In genomic region chr10:64458341-64458740, GRCh38 we compare ENCODE assay signal across 30 cellular contexts.
"Had no signal": no experiment of that assay in that cellular context is flagged by ENCODE, and none has a peak within 500 bp of the region (broad histone marks: within the 10 kb centered on the region; RNA-seq: fewer than 3 reads in every experiment).

No MANE protein-coding gene starts in this region.

- FAIRE-seq: keratinocyte had no signal

- H2AFZ ChIP-seq: neural progenitor cell, parathyroid adenoma had no signal

- H3K36me3 ChIP-seq: left lung, lower lobe of right lung, neural progenitor cell, neutrophil, right atrium auricular region, stomach, thyroid gland, transverse colon, upper lobe of left lung, vagina had no signal

- H3K4me2 ChIP-seq: neural progenitor cell had no signal

- DNase-seq: hippocampal formation; kidney glomerular epithelial cell; left colon; left lung; lower lobe of right lung; mesendoderm; naive B cell; natural killer cell; nephron progenitor cell; occipital lobe; psoas muscle; stimulated activated CD4-positive, alpha-beta T cell treated with anti-CD3 and anti-CD28 coated beads, Interleukin-12 subunit alpha, Interleukin-12 subunit beta, amount 100 ng/mL, for 4 hours; stimulated activated CD4-positive, alpha-beta T cell treated with anti-CD3 and anti-CD28 coated beads, Interleukin-15, amount 100 ng/mL, for 24 hours; stimulated activated CD4-positive, alpha-beta T cell treated with anti-CD3 and anti-CD28 coated beads, Interleukin-2, amount 100 ng/mL, for 24 hours; stimulated activated CD4-positive, alpha-beta T cell treated with anti-CD3 and anti-CD28 coated beads, Interleukin-4, amount 100 ng/mL, for 1 hour; stimulated activated naive B cell treated with anti-CD40 and anti-IgM and Interleukin-4, amounts not matched to agents 10 μg/mL and 1 μg/mL and 100 μg/mL, for 72 hours; stimulated activated naive CD8-positive, alpha-beta T cell treated with anti-CD3 and anti-CD28 coated beads, Interleukin-15, Interleukin-2, amounts not matched to agents 100 U/mL and 50 U/mL, for 24 hours; stomach; testis; thyroid gland; transverse colon; upper lobe of left lung had no signal

- H3K27me3 ChIP-seq: left lung, neural progenitor cell, neutrophil, right atrium auricular region, stomach, testis, thyroid gland, transverse colon, upper lobe of left lung, vagina had no signal

- H3K79me2 ChIP-seq: parathyroid adenoma had no signal

- H3K4me1 ChIP-seq: left lung, lower lobe of right lung, neural progenitor cell, parathyroid adenoma, psoas muscle, right atrium auricular region, stomach, testis, thyroid gland, transverse colon, upper lobe of left lung, vagina had no signal

- ATAC-seq: left colon; left lung; lower lobe of right lung; natural killer cell; psoas muscle; sciatic nerve; stimulated activated naive B cell treated with anti-CD40 and anti-IgM and Interleukin-4, amounts not matched to agents 10 μg/mL and 1 μg/mL and 100 μg/mL, for 72 hours; stimulated activated naive CD8-positive, alpha-beta T cell treated with anti-CD3 and anti-CD28 coated beads, Interleukin-15, Interleukin-2, amounts not matched to agents 100 U/mL and 50 U/mL, for 24 hours had no signal

- H3K4me3 ChIP-seq: left lung, lower lobe of right lung, neural progenitor cell, psoas muscle, right atrium auricular region, skin epidermis, stomach, testis, thyroid gland, transverse colon, upper lobe of left lung, vagina had no signal

- H3K27ac ChIP-seq: left lung, lower lobe of right lung, neural progenitor cell, neutrophil, parathyroid adenoma, psoas muscle, right atrium auricular region, skin epidermis, stomach, testis, thyroid gland, transverse colon, upper lobe of left lung, vagina had no signal

- H3K9me3 ChIP-seq: neutrophil, psoas muscle, right atrium auricular region, testis, thyroid gland, transverse colon, upper lobe of left lung, vagina had no signal

- H3K9ac ChIP-seq: neural progenitor cell, parathyroid adenoma had no signal
